ENCODE assay signal across 7 cellular contexts in the genomic region with DNA sequence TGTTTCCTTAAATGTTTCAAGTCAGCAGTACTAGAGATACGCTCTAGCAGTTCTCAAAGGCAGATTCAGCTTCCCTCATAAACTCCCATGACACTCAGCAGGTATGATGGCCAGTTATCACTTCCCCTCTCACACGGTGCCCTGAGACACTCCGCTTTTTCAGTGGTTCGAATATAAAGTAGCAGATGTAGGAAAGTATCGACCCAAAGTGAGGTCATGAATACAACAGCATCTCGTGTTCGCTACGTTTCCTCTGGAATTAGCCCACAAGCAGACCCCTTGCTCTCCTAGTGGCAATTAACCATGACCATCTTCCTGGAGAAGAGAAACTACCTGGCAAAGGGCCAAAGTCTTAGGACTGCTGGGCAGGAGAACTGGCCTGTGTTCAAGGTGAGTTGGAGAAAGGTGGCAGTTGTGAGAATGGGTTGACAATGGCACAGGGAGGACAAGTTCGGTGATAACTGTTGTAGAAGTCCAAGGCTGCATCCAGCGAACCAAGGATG. TPM values are rescaled to one million over a fixed set of nuclear protein-coding genes. Genes with fewer than 3 reads are reported as not detected.
DNase-seq lines count a peak whose midpoint lies in the region; ATAC-seq lines count a peak whose summit lies in the region.
"Had no signal": no experiment of that assay in that cellular context is flagged by ENCODE, and none has a peak within 500 bp of the region (broad histone marks: within the 10 kb centered on the region; RNA-seq: fewer than 3 reads in every experiment).

No MANE protein-coding gene starts in this region.

- peaks cover 19% of the 10 kb centered on the region for H3K36me3 Mint-ChIP-seq in natural killer cell treated with Interleukin-12 subunit alpha and Interleukin-12 subunit beta and Interleukin-15 and Interleukin-18, amount 100 ng/mL, for 72 hours

- no peak overlapping the region for H3K4me3 Mint-ChIP-seq in natural killer cell treated with Interleukin-12 subunit alpha and Interleukin-12 subunit beta and Interleukin-15 and Interleukin-18, amount 100 ng/mL, for 72 hours

- no peaks in the 10 kb centered on the region for H3K9me3 ChIP-seq in effector memory CD4-positive, alpha-beta T cell (ENCODE audit: control insufficient read depth, low read length)

- H3K27me3 ChIP-seq in effector memory CD4-positive, alpha-beta T cell (replicated peaks; ENCODE audit: control insufficient read depth, insufficient read depth, low read length, poor library complexity, severe bottlenecking) = no peaks in the 10 kb centered on the region

- no peaks in the 10 kb centered on the region for H3K9me3 Mint-ChIP-seq in natural killer cell treated with Interleukin-12 subunit alpha and Interleukin-12 subunit beta and Interleukin-15 and Interleukin-18, amount 100 ng/mL, for 72 hours

- H3K27me3 Mint-ChIP-seq in natural killer cell treated with Interleukin-12 subunit alpha and Interleukin-12 subunit beta and Interleukin-15 and Interleukin-18, amount 100 ng/mL, for 72 hours = no peaks in the 10 kb centered on the region

- H3K4me1 Mint-ChIP-seq in natural killer cell treated with Interleukin-12 subunit alpha and Interleukin-12 subunit beta and Interleukin-15 and Interleukin-18, amount 100 ng/mL, for 72 hours (ENCODE audit: low read depth in 2 of 2) = peaks cover 9 to 12% of the 10 kb centered on the region in 2 donors

- peak overlapping the region; percentile 59 to 73 for H3K27ac Mint-ChIP-seq in natural killer cell treated with Interleukin-12 subunit alpha and Interleukin-12 subunit beta and Interleukin-15 and Interleukin-18, amount 100 ng/mL, for 72 hours

- ATAC-seq in GM21367 (IDR thresholded peaks at IDR 0.05; ENCODE audit: unreplicated experiment) (peak; percentile 67), HG03565 (IDR thresholded peaks at IDR 0.05; ENCODE audit: unreplicated experiment) (peak; percentile 55)
- ATAC-seq in natural killer cell treated with Interleukin-12 subunit alpha and Interleukin-12 subunit beta and Interleukin-15 and Interleukin-18, amount 100 ng/mL, for 72 hours = no peak

- intact Hi-C loops in posterior cingulate gyrus (cut with DNase I) = no loop called here

- H3K36me3 ChIP-seq in effector memory CD4-positive, alpha-beta T cell (ENCODE audit: control insufficient read depth, insufficient read depth, low read length) = peaks cover 45% of the 10 kb centered on the region

- no peak for DNase-seq in natural killer cell treated with Interleukin-12 subunit alpha and Interleukin-12 subunit beta and Interleukin-15 and Interleukin-18, amount 100 ng/mL, for 72 hours (ENCODE audit: low spot score)
- DNase-seq in effector memory CD4-positive, alpha-beta T cell = no peak
- DNase-seq in posterior cingulate gyrus = no peak
- no peak for DNase-seq in stimulated activated CD8-positive, alpha-beta memory T cell treated with anti-CD3 and anti-CD28 coated beads, Interleukin-4, amount 100 ng/mL, for 48 hours
- DNase-seq: NCI-H1930 had no signal

- no peaks in the 10 kb centered on the region for H3K4me1 ChIP-seq in effector memory CD4-positive, alpha-beta T cell (ENCODE audit: control insufficient read depth, insufficient read depth, low read length, poor library complexity, severe bottlenecking)

- no peak overlapping the region for H3K4me3 ChIP-seq in effector memory CD4-positive, alpha-beta T cell (ENCODE audit: insufficient read depth, low read depth, low read length, poor library complexity, severe bottlenecking)

- no peak overlapping the region for H3K27ac ChIP-seq in effector memory CD4-positive, alpha-beta T cell (ENCODE audit: insufficient read depth, low read length, poor library complexity, severe bottlenecking)

RNA-seq across cellular contexts. Expression of a gene that starts 9.3 kb away (rescaled TPM):
- total RNA-seq in natural killer cell treated with Interleukin-12 subunit alpha and Interleukin-12 subunit beta and Interleukin-15 and Interleukin-18, amount 100 ng/mL, for 72 hours = 10 to 100 TPM; 12.5 to 20.5 TPM

RNA-seq across cellular contexts. Expression of a gene that starts 9.4 kb away (rescaled TPM):
- 100 to 1,000 TPM; 132 to 176 TPM for total RNA-seq in natural killer cell treated with Interleukin-12 subunit alpha and Interleukin-12 subunit beta and Interleukin-15 and Interleukin-18, amount 100 ng/mL, for 72 hours

RNA-seq across cellular contexts. Expression of a gene that starts 29.2 kb away (rescaled TPM):
- total RNA-seq in natural killer cell treated with Interleukin-12 subunit alpha and Interleukin-12 subunit beta and Interleukin-15 and Interleukin-18, amount 100 ng/mL, for 72 hours = 100 to 1,000 TPM; 286 to 393 TPM

RNA-seq across cellular contexts. Expression of a gene that starts 36.2 kb away (rescaled TPM):
- total RNA-seq in natural killer cell treated with Interleukin-12 subunit alpha and Interleukin-12 subunit beta and Interleukin-15 and Interleukin-18, amount 100 ng/mL, for 72 hours = 10 to 100 TPM in 1 of 2 donors, 1 to 10 TPM in 1; 8.7 to 14.2 TPM

RNA-seq across cellular contexts. Expression of a gene that starts 44.4 kb away (rescaled TPM):
- total RNA-seq in natural killer cell treated with Interleukin-12 subunit alpha and Interleukin-12 subunit beta and Interleukin-15 and Interleukin-18, amount 100 ng/mL, for 72 hours = 1 to 10 TPM; 2.5 to 5.1 TPM

Comparison
In these comparisons a context has a peak if more than half of its experiments do, and no peak if none do; other contexts are left out.
1. ATAC-seq: peak in GM21367 (single experiment) and HG03565 (single experiment); none in natural killer cell treated with Interleukin-12 subunit alpha and Interleukin-12 subunit beta and Interleukin-15 and Interleukin-18, amount 100 ng/mL, for 72 hours (0 of 2).